Comparison of ENCODE assay signal across 19 cellular contexts in genomic region chr9:107953556-107954158, GRCh38.
DNase-seq lines count a peak whose midpoint lies in the region; ATAC-seq, FAIRE-seq and TF ChIP-seq lines count a peak whose summit lies in the region.
"Had no signal": no experiment of that assay in that cellular context is flagged by ENCODE, and none has a peak within 500 bp of the region (broad histone marks: within the 10 kb centered on the region; RNA-seq: fewer than 3 reads in every experiment).

No MANE protein-coding gene starts in this region.

- H3K79me2 ChIP-seq in HepG2 (ENCODE audit: insufficient read depth, low read length) = no peaks in the 10 kb centered on the region

- H3K9ac ChIP-seq in HepG2 (ENCODE audit: insufficient read depth, low read depth, low read length) = no peak overlapping the region
- H3K9ac ChIP-seq: BLaER1 treated with 17β-estradiol and CSF1 and Interleukin-3, amounts not matched to agents 10 nM and 100 nM had no signal

- no peak for TF ChIP-seq RAD21 in HepG2 (CRISPR knock-in tag; IDR thresholded peaks at IDR 0.05)

- TF ChIP-seq EP300 in HepG2 (IDR thresholded peaks at IDR 0.05; ENCODE audit: low read depth in 2 of 2, low read length in 2 of 2) (no peak), HepG2 (CRISPR knock-in tag; IDR thresholded peaks at IDR 0.05; ENCODE audit: borderline replicate concordance) (no peak)

- intact Hi-C loops in HepG2 (cut with micrococcal nuclease; ENCODE audit: unreplicated experiment) = no loop called here
- intact Hi-C loops in psoas muscle (cut with DNase I) = no loop called here

- POLR2A ChIA-PET in HepG2 (lab: Yijun Ruan, JAX) = no interaction called here

- ATAC-seq in HepG2 = peak; percentile 57; the same call in 2 of the 3 replicates
- ATAC-seq in psoas muscle = no peak
- ATAC-seq: A549; CD8-positive, alpha-beta T cell had no signal

- H3K36me3 ChIP-seq in HepG2 (replicated peaks in 1 of 2; ENCODE audit: control insufficient read depth in 1 of 2, insufficient read depth in 2 of 2, low read length in 2 of 2) (no peaks in the 10 kb centered on the region), small intestine (ENCODE audit: control insufficient read depth in 2 of 2, insufficient read depth in 2 of 2, low read length in 2 of 2) (no peaks in the 10 kb centered on the region), psoas muscle (ENCODE audit: insufficient read depth in 1 of 2, low read depth in 1 of 2) (no peaks in the 10 kb centered on the region)
- H3K36me3 ChIP-seq: BE2C, HAP-1 had no signal

- no peak for TF ChIP-seq CTCF in HepG2 (CRISPR knock-in tag; IDR thresholded peaks at IDR 0.05)
- no peak for TF ChIP-seq CTCF in psoas muscle (IDR thresholded peaks at IDR 0.05)

- H3K4me3 ChIP-seq in HepG2 (replicated peaks in 1 of 3; ENCODE audit: insufficient read depth in 1 of 3, low read depth in 2 of 3, low read length in 3 of 3) (no peak overlapping the region), small intestine (ENCODE audit: low read depth in 1 of 2, low read length in 2 of 2) (no peak overlapping the region), psoas muscle (no peak overlapping the region)
- H3K4me3 ChIP-seq: A549; BLaER1 treated with 17β-estradiol and CSF1 and Interleukin-3, amounts not matched to agents 10 nM and 100 nM; HAP-1 had no signal

- H3K27ac ChIP-seq in HepG2 (ENCODE audit: extremely low read length, insufficient read depth, low read length) = no peak overlapping the region
- peak overlapping the region in 1 of 2 donors; percentile 54 for H3K27ac ChIP-seq in small intestine (ENCODE audit: low read depth in 1 of 2, low read length in 1 of 2)
- H3K27ac ChIP-seq in psoas muscle = no peak overlapping the region
- H3K27ac ChIP-seq: A549; BLaER1 treated with 17β-estradiol and CSF1 and Interleukin-3, amounts not matched to agents 10 nM and 100 nM had no signal

- FAIRE-seq in HepG2 (lab: Jason Lieb, UNC) (no peak), small intestine (lab: Jason Lieb, UNC) (peak; percentile 68)
- FAIRE-seq: A549, GM12892 had no signal

- H3K9me3 ChIP-seq in HepG2 (ENCODE audit: low read length) (peaks cover 5% of the 10 kb centered on the region; the same call in 1 of the 2 replicates), small intestine (ENCODE audit: control insufficient read depth, low read depth) (no peaks in the 10 kb centered on the region), psoas muscle (peaks cover 5% of the 10 kb centered on the region)
- H3K9me3 ChIP-seq: BE2C, HAP-1 had no signal

- peak; percentile 63 for DNase-seq in DMS53 (lab: John Stamatoyannopoulos, UW)
- peak; percentile 31 for DNase-seq in amniotic epithelial cell (ENCODE audit: low read depth)
- peak; percentile 10 for DNase-seq in HepG2 (ENCODE audit: low spot score)
- peak; percentile 93 for DNase-seq in small intestine
- DNase-seq in NOMO-1 (lab: John Stamatoyannopoulos, UW; ENCODE audit: unreplicated experiment in 2 of 2) = no peak
- DNase-seq in psoas muscle = no peak
- DNase-seq in NCI-H1417 (lab: John Stamatoyannopoulos, UW) = no peak
- DNase-seq: 8988T; ACHN; AML-193; BE2C; CD8-positive, alpha-beta T cell; DMS153; DMS79 treated with DMSO at 0.1 percent for 48 hours; GOT3 had no signal

- no peaks in the 10 kb centered on the region for H4K20me1 ChIP-seq in HepG2 (ENCODE audit: insufficient read depth, low read length)
- H4K20me1 ChIP-seq: BLaER1 treated with 17β-estradiol and CSF1 and Interleukin-3, amounts not matched to agents 10 nM and 100 nM had no signal

- in situ Hi-C loops in HepG2 (cut with HindIII; ENCODE audit: extremely low pct_ligation_motif_present, low pct_unique_long_range_greater_than_20kb) = no loop called here

- H3K4me2 ChIP-seq in HepG2 (ENCODE audit: low read depth, low read length) = no peak overlapping the region
- H3K4me2 ChIP-seq: A549; BLaER1 treated with 17β-estradiol and CSF1 and Interleukin-3, amounts not matched to agents 10 nM and 100 nM had no signal

- 0% methylated on average over 4 of the region's 4 CpGs for WGBS in HepG2 (ENCODE audit: low lambda C conversion rate)
- WGBS in small intestine, 3 donors = 21 to 55% (median 21%) methylated on average over 4 of the region's 4 CpGs
- 87 to 89% (median 88%) methylated on average over 4 of the region's 4 CpGs for WGBS in psoas muscle, 3 donors

- H3K4me1 ChIP-seq in HepG2 (ENCODE audit: insufficient read depth, low read length) (peaks cover 12% of the 10 kb centered on the region), small intestine (ENCODE audit: control insufficient read depth in 2 of 2, insufficient read depth in 1 of 2, low read depth in 1 of 2, low read length in 1 of 2) (no peaks in the 10 kb centered on the region), psoas muscle (no peaks in the 10 kb centered on the region)
- H3K4me1 ChIP-seq: A549; BE2C; BLaER1 treated with 17β-estradiol and CSF1 and Interleukin-3, amounts not matched to agents 10 nM and 100 nM; HAP-1 had no signal

- H2AFZ ChIP-seq in HepG2 (ENCODE audit: low read length) = no peak overlapping the region

- H3K27me3 ChIP-seq in HepG2 (ENCODE audit: control insufficient read depth in 1 of 2, insufficient read depth in 2 of 2, low read length in 2 of 2) (no peaks in the 10 kb centered on the region), small intestine (ENCODE audit: control insufficient read depth in 2 of 2, insufficient read depth in 2 of 2, low read length in 2 of 2) (no peaks in the 10 kb centered on the region), psoas muscle (ENCODE audit: insufficient read depth in 3 of 3, low read length in 2 of 3) (no peaks in the 10 kb centered on the region)
- H3K27me3 ChIP-seq: BE2C; BLaER1 treated with 17β-estradiol and CSF1 and Interleukin-3, amounts not matched to agents 10 nM and 100 nM had no signal

- no peak for TF ChIP-seq POLR2A in HepG2 (IDR thresholded peaks at IDR 0.05; ENCODE audit: insufficient read depth in 1 of 2, low read depth in 2 of 2, low read length in 2 of 2)

- CTCF ChIA-PET in HepG2 (lab: Yijun Ruan, JAX; ENCODE audit: low intra/inter-chr PET ratio, low total read pairs) = no interaction called here

- no TSS peak for BruUV-seq in HepG2 (replicated peaks; lab: Mats Ljungman, UMichigan)

TF ChIP-seq in HepG2, 621 proteins besides CTCF, POLR2A, EP300 and RAD21:
- TF ChIP-seq HNF1A (IDR thresholded peaks at IDR 0.05; ENCODE audit: low read depth) (0 out of 2 replicates have a peak, but pooled peaks have one; percentile 41), HNF1A (CRISPR knock-in tag; IDR thresholded peaks at IDR 0.05; ENCODE audit: borderline replicate concordance) (no peak), HNRNPUL1 (IDR thresholded peaks at IDR 0.05; ENCODE audit: low read depth, low read length) (0 out of 2 replicates have a peak, but pooled peaks have one; percentile 14), ZNF660 (CRISPR knock-in tag; IDR thresholded peaks at IDR 0.05; ENCODE audit: borderline replicate concordance, low read depth) (no peak), ZNF138 (CRISPR knock-in tag; IDR thresholded peaks at IDR 0.05; ENCODE audit: low read depth) (no peak), TEAD3 (CRISPR knock-in tag; optimal IDR thresholded peaks at IDR 0.05; ENCODE audit: borderline replicate concordance) (no peak), KDM3A (CRISPR knock-in tag; IDR thresholded peaks at IDR 0.05; ENCODE audit: low read depth) (no peak)

Comparison
In these comparisons a context has a peak if more than half of its experiments do, and no peak if none do; other contexts are left out.
1. DNase-seq: peak in DMS53 (single experiment), amniotic epithelial cell (single experiment), HepG2 (single experiment) and small intestine (single experiment); none in NOMO-1 (0 of 2), psoas muscle (0 of 2) and NCI-H1417 (0 of 3).